1 cellular context compared by ENCODE assay signal in the genomic region with DNA sequence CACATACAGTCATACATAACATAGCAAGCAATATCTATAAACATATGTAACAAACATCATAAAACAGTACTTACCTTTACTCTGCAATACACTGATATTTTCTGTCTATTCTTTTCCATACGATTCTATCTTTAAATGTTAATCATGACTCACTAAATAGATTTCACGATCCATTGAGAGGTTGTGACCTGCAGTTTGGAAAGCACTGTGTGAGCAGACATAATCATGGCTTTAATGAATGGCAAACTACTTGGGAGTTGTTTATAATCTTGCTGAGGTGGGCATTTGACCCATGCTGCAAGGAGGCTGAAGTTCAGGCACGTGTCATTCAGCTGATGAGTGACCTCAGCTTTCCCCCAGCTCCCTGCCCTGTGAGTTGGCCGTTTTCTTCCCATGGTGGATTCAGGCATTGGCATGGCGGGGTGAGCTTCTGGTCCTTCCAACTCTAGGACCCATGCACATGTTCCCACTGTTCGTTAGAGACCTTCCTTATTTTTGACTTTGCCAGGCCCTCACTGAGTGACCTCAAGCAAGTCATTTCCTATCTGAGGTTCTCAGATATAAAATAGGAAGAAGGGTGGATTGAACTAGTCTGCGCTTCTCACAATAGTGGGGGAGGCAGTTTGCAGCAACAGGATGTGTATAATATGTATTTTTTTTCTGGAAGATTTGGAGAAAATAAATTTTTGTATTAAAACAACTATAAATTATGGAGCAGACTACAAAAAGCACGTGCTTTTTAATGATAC.
TF ChIP-seq lines count a peak whose summit lies in the region.

No MANE protein-coding gene starts in this region.

TF ChIP-seq in IMR-90, 13 proteins besides CTCF, POLR2A, EP300 and RAD21 (continued from another document):
- no peak for TF ChIP-seq NFE2L2 (IDR thresholded peaks at IDR 0.05; ENCODE audit: low read depth, low read length)
- no peak for TF ChIP-seq RCOR1 (IDR thresholded peaks at IDR 0.05; ENCODE audit: insufficient replicate concordance, low read length)
- no peak for TF ChIP-seq BHLHE40 (IDR thresholded peaks at IDR 0.05; ENCODE audit: low read depth, low read length)
- no peak for TF ChIP-seq RFX5 (IDR thresholded peaks at IDR 0.05; ENCODE audit: low read depth, low read length)
- TF ChIP-seq CEBPB (IDR thresholded peaks at IDR 0.05; ENCODE audit: low read depth, low read length), result no peak
- TF ChIP-seq CHD1 (IDR thresholded peaks at IDR 0.05; ENCODE audit: low read depth, low read length), result no peak
- TF ChIP-seq ELK1 (IDR thresholded peaks at IDR 0.05; ENCODE audit: borderline replicate concordance, low read depth, low read length), result no peak
- TF ChIP-seq SMC3 (IDR thresholded peaks at IDR 0.05; ENCODE audit: low read depth, low read length), result no peak
- no peak for TF ChIP-seq MAFK (IDR thresholded peaks at IDR 0.05; ENCODE audit: low read depth, low read length)
- no peak for TF ChIP-seq FOS (IDR thresholded peaks at IDR 0.05; ENCODE audit: low read depth, low read length)
